Comparison of ENCODE assay signal across 1 cellular context in the genomic region with DNA sequence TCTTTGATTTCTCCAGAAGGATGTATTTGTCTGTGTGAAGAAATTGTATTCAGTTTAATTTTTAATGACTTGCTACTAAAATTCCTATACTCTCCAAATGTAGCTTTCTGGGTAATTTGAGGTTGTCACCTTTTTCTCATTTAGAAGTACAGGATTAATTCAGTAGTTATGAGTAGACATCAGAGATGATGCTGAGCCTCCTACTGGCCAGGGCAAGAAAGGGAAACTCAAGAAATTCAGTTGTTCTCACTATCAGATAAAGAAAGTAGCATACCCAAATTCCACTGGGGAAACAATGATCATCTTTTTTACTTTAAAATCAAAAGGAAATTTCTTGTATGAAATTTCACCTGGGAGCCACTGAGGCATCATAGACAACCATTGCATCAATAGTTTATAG.
TF ChIP-seq lines count a peak whose summit lies in the region.

No MANE protein-coding gene starts in this region.

TF ChIP-seq in H1, 55 proteins besides CTCF, POLR2A, EP300 and RAD21 (continued from another document):
- TF ChIP-seq KDM1A (IDR thresholded peaks at IDR 0.05; ENCODE audit: borderline replicate concordance, low read length), result no peak
- TF ChIP-seq, protein P1, sequence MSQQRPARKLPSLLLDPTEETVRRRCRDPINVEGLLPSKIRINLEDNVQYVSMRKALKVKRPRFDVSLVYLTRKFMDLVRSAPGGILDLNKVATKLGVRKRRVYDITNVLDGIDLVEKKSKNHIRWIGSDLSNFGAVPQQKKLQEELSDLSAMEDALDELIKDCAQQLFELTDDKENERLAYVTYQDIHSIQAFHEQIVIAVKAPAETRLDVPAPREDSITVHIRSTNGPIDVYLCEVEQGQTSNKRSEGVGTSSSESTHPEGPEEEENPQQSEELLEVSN (IDR thresholded peaks at IDR 0.05), result no peak
- TF ChIP-seq NRF1 (IDR thresholded peaks at IDR 0.05; ENCODE audit: low read depth, low read length), result no peak
- TF ChIP-seq TCF12 (IDR thresholded peaks at IDR 0.05; ENCODE audit: low read depth, low read length), result no peak
- no peak for TF ChIP-seq JUND (IDR thresholded peaks at IDR 0.05; ENCODE audit: low read length)
- TF ChIP-seq JUN (IDR thresholded peaks at IDR 0.05; ENCODE audit: low read depth, low read length), result no peak
- TF ChIP-seq SRF (IDR thresholded peaks at IDR 0.05; ENCODE audit: low read depth, low read length), result no peak
- TF ChIP-seq, protein P2, sequence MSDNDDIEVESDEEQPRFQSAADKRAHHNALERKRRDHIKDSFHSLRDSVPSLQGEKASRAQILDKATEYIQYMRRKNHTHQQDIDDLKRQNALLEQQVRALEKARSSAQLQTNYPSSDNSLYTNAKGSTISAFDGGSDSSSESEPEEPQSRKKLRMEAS (IDR thresholded peaks at IDR 0.05), result no peak
- no peak for TF ChIP-seq KDM4A (IDR thresholded peaks at IDR 0.05; ENCODE audit: low read depth, low read length, severe bottlenecking)
